In the genomic region with DNA sequence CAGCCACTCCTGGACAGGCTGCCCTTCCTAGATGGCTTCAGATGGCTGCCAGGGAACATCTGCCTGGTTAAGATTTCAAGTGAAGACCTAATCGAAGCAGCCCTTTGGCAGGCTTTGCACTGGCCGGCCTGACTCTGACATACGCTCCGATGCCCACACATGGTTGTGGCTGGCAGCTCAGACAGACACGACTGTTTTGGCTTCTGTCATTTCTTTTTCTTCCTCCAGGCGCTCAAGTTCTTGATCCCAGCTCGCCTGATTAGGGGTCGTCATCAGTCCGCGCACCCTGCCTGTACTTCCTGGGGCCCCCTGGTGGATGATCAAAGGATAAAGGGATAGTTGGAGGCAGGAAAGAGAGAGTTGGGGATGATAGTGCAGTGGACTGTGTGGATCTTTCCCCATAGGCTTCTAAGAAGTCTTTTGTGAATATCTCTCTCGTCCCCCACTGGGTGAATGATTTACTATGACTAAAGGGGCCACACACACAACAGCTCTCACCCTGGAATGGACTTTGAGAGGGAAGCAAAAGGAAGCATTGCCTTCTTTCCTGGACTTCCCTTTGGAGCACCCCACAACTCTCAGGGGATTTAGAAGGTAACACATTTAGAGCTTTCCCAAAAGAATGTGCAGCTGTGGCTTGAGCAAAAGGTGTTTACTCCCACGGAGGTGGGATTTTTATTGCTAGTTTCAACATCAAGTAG, we compare ENCODE assay signal across 8 cellular contexts. TPM values are rescaled to one million over a fixed set of nuclear protein-coding genes. Genes with fewer than 3 reads are reported as not detected.
DNase-seq lines count a peak whose midpoint lies in the region; ATAC-seq and TF ChIP-seq lines count a peak whose summit lies in the region.

No MANE protein-coding gene starts in this region.

- CTCF ChIA-PET in OCI-LY7 (lab: Charles Lee; ENCODE audit: unreplicated experiment): interaction anchor here (1.1 to 1.8 kb wide), 3 partner anchors 9 to 179 kb away, joined by 3 to 6 read pairs (median 4); no protein-coding TSS in a partner anchor

- H3K4me1 ChIP-seq in OCI-LY7 (ENCODE audit: insufficient read depth, low read length, poor library complexity, severe bottlenecking): peaks cover 67% of the 10 kb centered on the region

- ATAC-seq in left colon (peak; percentile 54), GM19395 (IDR thresholded peaks at IDR 0.05; ENCODE audit: unreplicated experiment) (no peak)

- no peaks in the 10 kb centered on the region for H4K20me1 ChIP-seq in OCI-LY7 (ENCODE audit: insufficient read depth, low read length)

- H2AFZ ChIP-seq in OCI-LY7 (ENCODE audit: low read length): peak overlapping the region; percentile 95

- H3K9me2 ChIP-seq in OCI-LY7 (ENCODE audit: insufficient read depth, low read length): no peaks in the 10 kb centered on the region

- POLR2A ChIA-PET in OCI-LY7 (lab: Charles Lee): interaction anchor here (0.6 to 4.9 kb wide), 11 partner anchors 7 to 178 kb away, joined by 3 to 61 read pairs (median 3); a partner anchor contains a TSS

- TF ChIP-seq CTCF in HFF-Myc (IDR thresholded peaks at IDR 0.05; ENCODE audit: low read depth, low read length, missing control alignments): peak; percentile 83
- peak; percentile 86 for TF ChIP-seq CTCF in OCI-LY7 (conservative IDR thresholded peaks at IDR 0.05; ENCODE audit: low read length)

- peak overlapping the region; percentile 89 for H3K27ac ChIP-seq in OCI-LY7 (ENCODE audit: low read depth, low read length, poor library complexity, severe bottlenecking)

- intact Hi-C loops in OCI-LY7 (cut with micrococcal nuclease; ENCODE audit: unreplicated experiment) (loop anchor here (1.0 kb wide), 1 partner anchor 22 kb away; no protein-coding TSS in a partner anchor), left colon (cut with DNase I, micrococcal nuclease) (loop anchor here in 1 of 2 donors (5.0 kb wide), 2 partner anchors 64 to 181 kb away; no protein-coding TSS in a partner anchor)

- H3K79me2 ChIP-seq in OCI-LY7 (ENCODE audit: insufficient read depth, low read depth, low read length): no peaks in the 10 kb centered on the region

- in situ Hi-C loops in Caki2 (cut with HindIII; ENCODE audit: low pct_unique_long_range_greater_than_20kb, low sequenced_read_pairs): no loop called here

- H3K9me3 ChIP-seq in OCI-LY7 (ENCODE audit: low read length): no peaks in the 10 kb centered on the region

- no peaks in the 10 kb centered on the region for H3K36me3 ChIP-seq in OCI-LY7 (ENCODE audit: insufficient read depth, low read length)

- DNase-seq in Caki2 (ENCODE audit: low read depth): peak; percentile 62
- no peak for DNase-seq in HFF-Myc (ENCODE audit: extremely low read depth, low read depth)
- peak; percentile 84 for DNase-seq in OCI-LY7 (ENCODE audit: low spot score)
- DNase-seq in cerebellum (ENCODE audit: low spot score): peak; percentile 23
- DNase-seq in left colon: peak; percentile 34 to 40
- DNase-seq in stimulated activated CD8-positive, alpha-beta memory T cell treated with anti-CD3 and anti-CD28 coated beads, Interleukin-4, amount 100 ng/mL, for 48 hours: peak; percentile 55
- no peak for DNase-seq in NCI-H345 (lab: John Stamatoyannopoulos, UW)

- no TSS peak for BruUV-seq in OCI-LY7 (replicated peaks; lab: Mats Ljungman, UMichigan)

- H3K4me2 ChIP-seq in OCI-LY7 (ENCODE audit: low read length): peak overlapping the region; percentile 84

- H3K4me3 ChIP-seq in HFF-Myc (replicated peaks; ENCODE audit: low read depth, low read length) (no peak overlapping the region), OCI-LY7 (ENCODE audit: low read depth, low read length, poor library complexity, severe bottlenecking) (peak overlapping the region; percentile 19)

RNA-seq across cellular contexts. Expression of a gene that starts 21.4 kb away (rescaled TPM):
- 7.3 and 9.6 TPM in 2 replicates for total RNA-seq in Caki2 (2014; rRNA removed; shearing (Covaris generic); ENCODE audit: low replicate concordance)
- total RNA-seq in OCI-LY7 (2014; rRNA removed; shearing (Covaris generic)): 16.3 and 19.3 TPM in 2 replicates
- total RNA-seq in OCI-LY7 (2022): 34.9 and 38.2 TPM in 2 replicates
- total RNA-seq in cerebellum: 4.6 TPM
- total RNA-seq in left colon: 10 to 100 TPM; 15.3 to 23.7 TPM

Comparison
In these comparisons a context has a peak if more than half of its experiments do, and no peak if none do; other contexts are left out.
1. DNase-seq: peak in Caki2 (single experiment), OCI-LY7 (single experiment), cerebellum (single experiment), left colon (2 of 2) and stimulated activated CD8-positive, alpha-beta memory T cell treated with anti-CD3 and anti-CD28 coated beads, Interleukin-4, amount 100 ng/mL, for 48 hours (single experiment); none in HFF-Myc (single experiment) and NCI-H345 (single experiment).